Comparison of ENCODE assay signal across 23 cellular contexts in the genomic region with DNA sequence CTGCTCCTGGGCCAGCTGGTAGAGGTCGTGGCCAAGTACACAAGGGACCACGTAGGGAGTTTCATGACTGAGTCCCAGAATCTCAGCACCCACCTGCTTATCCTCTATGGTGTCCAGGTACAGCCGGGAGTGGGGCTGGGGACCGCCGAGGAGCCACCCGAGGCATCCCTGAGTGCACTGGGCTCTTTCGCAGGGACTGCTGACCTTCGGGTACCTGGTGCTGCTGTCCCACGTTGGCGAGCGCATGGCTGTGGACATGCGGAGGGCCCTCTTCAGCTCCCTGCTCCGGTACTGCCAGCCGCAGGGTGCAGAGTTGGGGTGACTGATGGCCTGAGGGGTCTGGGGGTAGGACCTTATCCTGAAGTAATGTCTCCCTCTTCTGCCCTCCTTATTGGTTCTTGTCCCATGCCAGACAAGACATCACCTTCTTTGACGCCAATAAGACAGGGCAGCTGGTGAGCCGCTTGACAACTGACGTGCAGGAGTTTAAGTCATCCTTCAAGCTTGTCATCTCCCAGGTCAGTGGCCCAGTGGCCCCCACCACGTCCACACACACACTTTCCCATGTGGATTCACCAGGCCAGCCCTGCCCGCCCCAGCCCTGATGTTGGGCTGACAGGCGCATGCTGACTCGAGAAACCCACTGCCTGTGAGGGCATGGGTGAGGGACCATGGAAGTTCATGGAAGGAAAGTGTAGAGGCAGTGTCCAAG. TPM values are rescaled to one million over a fixed set of nuclear protein-coding genes. Genes with fewer than 3 reads are reported as not detected.
DNase-seq lines count a peak whose midpoint lies in the region; ATAC-seq, FAIRE-seq and TF ChIP-seq lines count a peak whose summit lies in the region.
"Had no signal": no experiment of that assay in that cellular context is flagged by ENCODE, and none has a peak within 500 bp of the region (broad histone marks: within the 10 kb centered on the region; RNA-seq: fewer than 3 reads in every experiment).

No MANE protein-coding gene starts in this region.

- intact Hi-C loops in heart right ventricle (cut with DNase I) (loop anchor here in 3 of 10 donors (5.0 to 10.0 kb wide), 2 partner anchors 70 to 78 kb away; no protein-coding TSS in a partner anchor), Right ventricle myocardium superior (cut with DNase I) (loop anchor here (10.0 kb wide), 1 partner anchor 80 kb away; no protein-coding TSS in a partner anchor), K562 (cut with micrococcal nuclease) (no loop called here)

- no peak for FAIRE-seq in K562 (lab: Jason Lieb, UNC)
- FAIRE-seq: GM12891, GM18507, H54 had no signal

- no peak overlapping the region for H3K4me3 ChIP-seq in heart right ventricle
- no peak overlapping the region for H3K4me3 ChIP-seq in K562
- no peak overlapping the region for H3K4me3 ChIP-seq in skeletal muscle tissue (ENCODE audit: low read length in 3 of 3)
- H3K4me3 ChIP-seq: HAP-1 had no signal

- in situ Hi-C loops in K562 (cut with MboI): no loop called here

- H3K79me2 ChIP-seq in K562 (ENCODE audit: control insufficient read depth, insufficient read depth, low read length): peaks cover 25% of the 10 kb centered on the region

- WGBS in heart right ventricle, 2 donors: 90 to 96% methylated on average over 21 of the region's 21 CpGs
- 93% methylated on average over 21 of the region's 21 CpGs for WGBS in K562 (ENCODE audit: insufficient coverage, low coverage, missing lambda C conversion rate)

- ATAC-seq in heart right ventricle (no peak), Right ventricle myocardium superior (ENCODE audit: poor library complexity) (no peak), K562 (no peak)

- no peak overlapping the region for H2AFZ ChIP-seq in K562 (ENCODE audit: low read depth, low read length)

- H3K9ac ChIP-seq in K562 (ENCODE audit: insufficient read depth in 1 of 2, low read depth in 2 of 2, low read length in 2 of 2) (peak overlapping the region in 1 of 2 experiments; percentile 59; a peak in 2 of 4 replicates), skeletal muscle tissue (ENCODE audit: low read depth in 1 of 3, low read length in 3 of 3) (peak overlapping the region in 2 of 3 donors; percentile 25 to 43)

- H4K20me1 ChIP-seq in K562 (replicated peaks; ENCODE audit: control insufficient read depth, insufficient read depth, low read length): peaks cover under 1% of the 10 kb centered on the region

- H3K9me3 ChIP-seq in heart right ventricle (no peaks in the 10 kb centered on the region), K562 (replicated peaks; ENCODE audit: control insufficient read depth, insufficient read depth, low read depth, low read length) (no peaks in the 10 kb centered on the region), skeletal muscle tissue (ENCODE audit: control insufficient read depth in 3 of 3, low read length in 3 of 3) (no peaks in the 10 kb centered on the region)
- H3K9me3 ChIP-seq: HAP-1 had no signal

- H3K27me3 ChIP-seq in heart right ventricle (no peaks in the 10 kb centered on the region), K562 (ENCODE audit: control insufficient read depth in 2 of 2, insufficient read depth in 2 of 2, low read length in 2 of 2) (no peaks in the 10 kb centered on the region), skeletal muscle tissue (ENCODE audit: control insufficient read depth in 3 of 3, insufficient read depth in 3 of 3, low read length in 3 of 3) (no peaks in the 10 kb centered on the region)

- no peak overlapping the region for H3K4me2 ChIP-seq in K562 (ENCODE audit: insufficient read depth, low read length)

- POLR2A ChIA-PET in K562 (lab: Yijun Ruan, JAX): interaction anchor here (0.7 to 1.3 kb wide), 4 partner anchors 8 to 49 kb away, joined by 3 to 5 read pairs (median 3); a partner anchor contains a TSS

- H3K4me1 ChIP-seq in heart right ventricle (peaks cover 10 to 32% (median 19%) of the 10 kb centered on the region in 9 donors), K562 (replicated peaks in 1 of 2; ENCODE audit: control insufficient read depth in 2 of 2, insufficient read depth in 2 of 2, low read length in 2 of 2) (peaks cover 14 to 61% of the 10 kb centered on the region in 2 experiments), skeletal muscle tissue (ENCODE audit: control insufficient read depth in 3 of 3, insufficient read depth in 3 of 3, low read length in 3 of 3) (peaks cover 23 to 35% (median 30%) of the 10 kb centered on the region in 3 donors)
- H3K4me1 ChIP-seq: HAP-1 had no signal

- no peak for DNase-seq in heart right ventricle
- DNase-seq in Right ventricle myocardium superior: no peak
- no peak for DNase-seq in K562 (ENCODE audit: extremely low read depth in 1 of 4, low spot score in 3 of 4)
- DNase-seq in erythroblast (lab: John Stamatoyannopoulos, UW): no peak
- no peak for DNase-seq in NCI-H2107 treated with DMSO at 0.1 percent for 48 hours (lab: John Stamatoyannopoulos, UW; ENCODE audit: unreplicated experiment)
- DNase-seq in NCI-H187 treated with DMSO at 0.1 percent for 48 hours (lab: John Stamatoyannopoulos, UW): no peak
- DNase-seq: C1 segment of cervical spinal cord; Calu3; CD4-positive, alpha-beta memory T cell; COR-L47; DMS53; DMS79 treated with DMSO at 0.1 percent for 48 hours; GF-D8; GOT3; HFFc6 had no signal

- no peak for TF ChIP-seq EP300 in K562 (IDR thresholded peaks at IDR 0.05; ENCODE audit: low read length)

- no peak for TF ChIP-seq RAD21 in K562 (CRISPR knock-in tag; conservative IDR thresholded peaks at IDR 0.05 in 1 of 2, IDR thresholded peaks at IDR 0.05 in 1 of 2)

- H3K27ac ChIP-seq in heart right ventricle: peak overlapping the region in 7 of 10 donors; percentile 3 to 67 (median 37)
- H3K27ac ChIP-seq in K562 (ENCODE audit: extremely low read depth, low read depth, low read length): no peak overlapping the region
- H3K27ac ChIP-seq in skeletal muscle tissue (ENCODE audit: low read depth, low read length): peak overlapping the region; percentile 31

- no peak for TF ChIP-seq POLR2A in K562 (conservative IDR thresholded peaks at IDR 0.05)
- peak; percentile 15 for TF ChIP-seq POLR2A in erythroblast (IDR thresholded peaks at IDR 0.05; ENCODE audit: low read length)

- no TSS peak for BruUV-seq in K562 (replicated peaks; lab: Mats Ljungman, UMichigan)

- no peak for TF ChIP-seq CTCF in heart right ventricle (IDR thresholded peaks at IDR 0.05)
- TF ChIP-seq CTCF in K562 (IDR thresholded peaks at IDR 0.05 in 2 of 3, conservative IDR thresholded peaks at IDR 0.05 in 1 of 3; ENCODE audit: insufficient read depth in 2 of 3, low read depth in 1 of 3, low read length in 3 of 3): no peak

- H3K36me3 ChIP-seq in heart right ventricle: peaks cover 0 to 62% (median 12%) of the 10 kb centered on the region in 9 donors
- H3K36me3 ChIP-seq in K562 (ENCODE audit: control insufficient read depth, insufficient read depth, low read length): peaks cover 76% of the 10 kb centered on the region; the same call in 2 of the 3 replicates
- H3K36me3 ChIP-seq in skeletal muscle tissue (ENCODE audit: control insufficient read depth in 3 of 3, insufficient read depth in 3 of 3, low read length in 3 of 3): peaks cover 33 to 39% (median 34%) of the 10 kb centered on the region in 3 donors

- H3K9me1 ChIP-seq in K562 (ENCODE audit: control insufficient read depth, insufficient read depth, low read length): no peaks in the 10 kb centered on the region

- CTCF ChIA-PET in K562 (lab: Yijun Ruan, JAX; ENCODE audit: low intra/inter-chr PET ratio): no interaction called here

RNA-seq across cellular contexts. Expression of a gene that starts 6.2 kb away (rescaled TPM):
- total RNA-seq in heart right ventricle (10 to 100 TPM; 20.9 to 32.4 (median 24.6) TPM), Right ventricle myocardium superior (24.6 TPM), K562 (2014; rRNA removed) (63.5 and 79.1 TPM in 2 replicates), K562 (2014; rRNA removed; fragmentation: Illumina TruSeq; extraction: Trizol) (16.9 and 21.9 TPM in 2 replicates), K562 (2015; rRNA removed; fragmentation: Illumina TruSeq; extraction: Trizol) (36.3 and 38.0 TPM in 2 replicates), K562 (2021) (106 and 109 TPM in 2 replicates), skeletal muscle tissue (15.7 TPM)
- polyA plus RNA-seq in heart right ventricle (10 to 100 TPM; 16.7 to 42.2 TPM), K562 (2011; rRNA removed) (27.0 and 42.2 TPM in 2 replicates), K562 (2014; fragmentation: Illumina TruSeq; extraction: Trizol) (61.4 and 89.2 TPM in 2 replicates), K562 (2014; fragmentation: Nextera tagmentation; extraction: Ambion mirVana) (1 to 10 TPM; 7.6 to 9.2 TPM), K562 (2014; rRNA removed) (73.6 and 81.3 TPM in 2 replicates)
- total RNA-seq in K562 (2011; cell fraction: chromatin; rRNA removed; ENCODE audit: low replicate concordance): 193 and 406 TPM in 2 replicates
- total RNA-seq in K562 (2011; cell fraction: nucleolus; rRNA removed): 266 and 270 TPM in 2 replicates
- 209 and 255 TPM in 2 replicates for total RNA-seq in K562 (2011; cell fraction: nucleoplasm; rRNA removed)
- polyA plus RNA-seq in K562 (2011; cell fraction: cytosol; rRNA removed): 44.7 and 109 TPM in 2 replicates
- 87.0 and 201 TPM in 2 replicates for polyA plus RNA-seq in K562 (2011; cell fraction: nucleus; rRNA removed)
- polyA plus RNA-seq in K562 (2012): 64.3 and 65.5 TPM in 2 replicates
- 23.8 and 38.7 TPM in 2 replicates for polyA minus RNA-seq in K562 (2011; rRNA and poly(A)+ RNA removed)
- 44.9 and 63.6 TPM in 2 replicates for polyA minus RNA-seq in K562 (2011; cell fraction: cytosol; rRNA and poly(A)+ RNA removed)
- 54.3 and 64.6 TPM in 2 replicates for polyA minus RNA-seq in K562 (2011; cell fraction: nucleus; rRNA and poly(A)+ RNA removed)

RNA-seq across cellular contexts. Expression of a gene that starts 10.2 kb away (rescaled TPM):
- total RNA-seq in heart right ventricle (under 1 TPM in 3 of 10 donors, not detected in 7; 0.09 to 0.39 (median 0.10) TPM), Right ventricle myocardium superior (not detected), K562 (2014; rRNA removed) (2.0 and 2.1 TPM in 2 replicates), K562 (2014; rRNA removed; fragmentation: Illumina TruSeq; extraction: Trizol) (0.64 and 1.2 TPM in 2 replicates), K562 (2015; rRNA removed; fragmentation: Illumina TruSeq; extraction: Trizol) (0.29 and 0.90 TPM in 2 replicates), K562 (2021) (2.2 and 4.7 TPM in 2 replicates), skeletal muscle tissue (not detected)
- polyA plus RNA-seq in heart right ventricle (under 1 TPM; 0.45 to 0.59 TPM), K562 (2011; rRNA removed) (1.3 and 1.7 TPM in 2 replicates), K562 (2014; fragmentation: Illumina TruSeq; extraction: Trizol) (0.92 and 1.4 TPM in 2 replicates), K562 (2014; fragmentation: Nextera tagmentation; extraction: Ambion mirVana) (1 to 10 TPM; 5.0 to 6.9 TPM), K562 (2014; rRNA removed) (2.7 and 8.0 TPM in 2 replicates)
- total RNA-seq in K562 (2011; cell fraction: chromatin; rRNA removed; ENCODE audit: low replicate concordance): 3.9 and 10.1 TPM in 2 replicates
- total RNA-seq in K562 (2011; cell fraction: nucleolus; rRNA removed): 5.8 and 7.7 TPM in 2 replicates
- 4.8 and 12.4 TPM in 2 replicates for total RNA-seq in K562 (2011; cell fraction: nucleoplasm; rRNA removed)
- 1.2 and 1.7 TPM in 2 replicates for polyA plus RNA-seq in K562 (2011; cell fraction: cytosol; rRNA removed)
- polyA plus RNA-seq in K562 (2011; cell fraction: nucleus; rRNA removed): 5.9 and 13.7 TPM in 2 replicates
- polyA plus RNA-seq in K562 (2012): 6.6 and 7.2 TPM in 2 replicates
- 0.27 and 0.63 TPM in 2 replicates for polyA minus RNA-seq in K562 (2011; rRNA and poly(A)+ RNA removed)
- not detected in 2 replicates for polyA minus RNA-seq in K562 (2011; cell fraction: cytosol; rRNA and poly(A)+ RNA removed)
- polyA minus RNA-seq in K562 (2011; cell fraction: nucleus; rRNA and poly(A)+ RNA removed): 1.00 and 2.6 TPM in 2 replicates
- total RNA-seq: A172, Daoy had no signal

RNA-seq across cellular contexts. Expression of a gene that starts 13.9 kb away (rescaled TPM):
- 10 to 100 TPM in 1 of 10 donors, 1 to 10 TPM in 9; 3.2 to 12.5 (median 5.6) TPM for total RNA-seq in heart right ventricle
- 10 to 100 TPM in 1 of 2 donors, 1 to 10 TPM in 1; 3.7 to 38.8 TPM for polyA plus RNA-seq in heart right ventricle
- total RNA-seq in Right ventricle myocardium superior: 6.5 TPM
- total RNA-seq in K562 (2011; cell fraction: chromatin; rRNA removed; ENCODE audit: low replicate concordance): 11.1 and 29.9 TPM in 2 replicates
- 11.7 and 12.1 TPM in 2 replicates for total RNA-seq in K562 (2011; cell fraction: nucleolus; rRNA removed)
- total RNA-seq in K562 (2011; cell fraction: nucleoplasm; rRNA removed): 11.4 and 19.2 TPM in 2 replicates
- 0.32 and 1.5 TPM in 2 replicates for total RNA-seq in K562 (2014; rRNA removed)
- 0.32 and 0.40 TPM in 2 replicates for total RNA-seq in K562 (2014; rRNA removed; fragmentation: Illumina TruSeq; extraction: Trizol)
- total RNA-seq in K562 (2015; rRNA removed; fragmentation: Illumina TruSeq; extraction: Trizol): 0.87 and 0.98 TPM in 2 replicates
- total RNA-seq in K562 (2021): 2.9 and 3.2 TPM in 2 replicates
- 1.3 and 2.7 TPM in 2 replicates for polyA plus RNA-seq in K562 (2011; rRNA removed)
- polyA plus RNA-seq in K562 (2011; cell fraction: cytosol; rRNA removed): 2.1 and 3.3 TPM in 2 replicates
- 18.1 and 42.9 TPM in 2 replicates for polyA plus RNA-seq in K562 (2011; cell fraction: nucleus; rRNA removed)
- polyA plus RNA-seq in K562 (2012): 5.5 and 18.9 TPM in 2 replicates
- 2.4 and 2.7 TPM in 2 replicates for polyA plus RNA-seq in K562 (2014; fragmentation: Illumina TruSeq; extraction: Trizol)
- under 1 TPM; 0.11 to 0.44 TPM for polyA plus RNA-seq in K562 (2014; fragmentation: Nextera tagmentation; extraction: Ambion mirVana)
- polyA plus RNA-seq in K562 (2014; rRNA removed): 3.3 and 5.0 TPM in 2 replicates
- polyA minus RNA-seq in K562 (2011; rRNA and poly(A)+ RNA removed): not detected in 2 replicates
- 0.64 and 1.5 TPM in 2 replicates for polyA minus RNA-seq in K562 (2011; cell fraction: cytosol; rRNA and poly(A)+ RNA removed)
- polyA minus RNA-seq in K562 (2011; cell fraction: nucleus; rRNA and poly(A)+ RNA removed): 2.7 and 3.0 TPM in 2 replicates
- not detected for total RNA-seq in skeletal muscle tissue
- total RNA-seq: G401 had no signal
- polyA plus RNA-seq: CD4-positive, alpha-beta memory T cell had no signal

RNA-seq across cellular contexts. Expression of a gene that starts 23.2 kb away (rescaled TPM):
- 10 to 100 TPM in 1 of 10 donors, 1 to 10 TPM in 9; 5.2 to 11.3 (median 7.8) TPM for total RNA-seq in heart right ventricle
- 1 to 10 TPM; 5.0 to 7.7 TPM for polyA plus RNA-seq in heart right ventricle
- total RNA-seq in Right ventricle myocardium superior: 6.3 TPM
- total RNA-seq in K562 (2011; cell fraction: chromatin; rRNA removed; ENCODE audit: low replicate concordance): 19.7 and 25.7 TPM in 2 replicates
- total RNA-seq in K562 (2011; cell fraction: nucleolus; rRNA removed): 30.0 and 32.9 TPM in 2 replicates
- total RNA-seq in K562 (2011; cell fraction: nucleoplasm; rRNA removed): 23.7 and 24.5 TPM in 2 replicates
- total RNA-seq in K562 (2014; rRNA removed): 38.0 and 53.5 TPM in 2 replicates
- 11.8 and 20.3 TPM in 2 replicates for total RNA-seq in K562 (2014; rRNA removed; fragmentation: Illumina TruSeq; extraction: Trizol)
- total RNA-seq in K562 (2015; rRNA removed; fragmentation: Illumina TruSeq; extraction: Trizol): 32.2 and 35.8 TPM in 2 replicates
- total RNA-seq in K562 (2021): 25.0 and 25.3 TPM in 2 replicates
- polyA plus RNA-seq in K562 (2011; rRNA removed): 27.5 and 28.6 TPM in 2 replicates
- polyA plus RNA-seq in K562 (2011; cell fraction: cytosol; rRNA removed): 47.3 and 82.3 TPM in 2 replicates
- polyA plus RNA-seq in K562 (2011; cell fraction: nucleus; rRNA removed): 35.2 and 43.5 TPM in 2 replicates
- 36.0 and 38.1 TPM in 2 replicates for polyA plus RNA-seq in K562 (2012)
- polyA plus RNA-seq in K562 (2014; fragmentation: Illumina TruSeq; extraction: Trizol): 29.0 and 34.3 TPM in 2 replicates
- polyA plus RNA-seq in K562 (2014; fragmentation: Nextera tagmentation; extraction: Ambion mirVana): 10 to 100 TPM in 1 of 2 experiments, 1 to 10 TPM in 1; 3.2 to 18.1 TPM
- 25.6 and 28.4 TPM in 2 replicates for polyA plus RNA-seq in K562 (2014; rRNA removed)
- polyA minus RNA-seq in K562 (2011; rRNA and poly(A)+ RNA removed): 25.6 and 37.1 TPM in 2 replicates
- 13.6 and 28.1 TPM in 2 replicates for polyA minus RNA-seq in K562 (2011; cell fraction: cytosol; rRNA and poly(A)+ RNA removed)
- polyA minus RNA-seq in K562 (2011; cell fraction: nucleus; rRNA and poly(A)+ RNA removed): 15.5 and 21.0 TPM in 2 replicates
- total RNA-seq in skeletal muscle tissue: 5.7 TPM

RNA-seq across cellular contexts. Expression of a gene that starts 24.9 kb away (rescaled TPM):
- total RNA-seq in heart right ventricle (10 to 100 TPM; 36.0 to 80.5 (median 47.6) TPM), Right ventricle myocardium superior (49.7 TPM), K562 (2014; rRNA removed) (360 and 417 TPM in 2 replicates), K562 (2014; rRNA removed; fragmentation: Illumina TruSeq; extraction: Trizol) (32.6 and 55.0 TPM in 2 replicates), K562 (2015; rRNA removed; fragmentation: Illumina TruSeq; extraction: Trizol) (130 and 132 TPM in 2 replicates), K562 (2021) (363 and 375 TPM in 2 replicates), skeletal muscle tissue (31.3 TPM)
- polyA plus RNA-seq in heart right ventricle (100 to 1,000 TPM; 101 to 109 TPM), K562 (2011; rRNA removed) (69.2 and 85.2 TPM in 2 replicates), K562 (2014; fragmentation: Illumina TruSeq; extraction: Trizol) (166 and 212 TPM in 2 replicates), K562 (2014; fragmentation: Nextera tagmentation; extraction: Ambion mirVana) (10 to 100 TPM; 11.4 to 28.8 TPM), K562 (2014; rRNA removed) (306 and 316 TPM in 2 replicates)
- total RNA-seq in K562 (2011; cell fraction: chromatin; rRNA removed; ENCODE audit: low replicate concordance): 230 and 845 TPM in 2 replicates
- 746 and 756 TPM in 2 replicates for total RNA-seq in K562 (2011; cell fraction: nucleolus; rRNA removed)
- 367 and 388 TPM in 2 replicates for total RNA-seq in K562 (2011; cell fraction: nucleoplasm; rRNA removed)
- 68.0 and 147 TPM in 2 replicates for polyA plus RNA-seq in K562 (2011; cell fraction: cytosol; rRNA removed)
- polyA plus RNA-seq in K562 (2011; cell fraction: nucleus; rRNA removed): 438 and 829 TPM in 2 replicates
- 243 and 347 TPM in 2 replicates for polyA plus RNA-seq in K562 (2012)
- 29.9 and 60.1 TPM in 2 replicates for polyA minus RNA-seq in K562 (2011; rRNA and poly(A)+ RNA removed)
- polyA minus RNA-seq in K562 (2011; cell fraction: cytosol; rRNA and poly(A)+ RNA removed): 79.9 and 106 TPM in 2 replicates
- 138 and 143 TPM in 2 replicates for polyA minus RNA-seq in K562 (2011; cell fraction: nucleus; rRNA and poly(A)+ RNA removed)
